ENCODE assay signal across 10 cellular contexts in genomic region chr7:134686782-134687181, GRCh38. TPM values are rescaled to one million over a fixed set of nuclear protein-coding genes. Genes with fewer than 3 reads are reported as not detected.
DNase-seq lines count a peak whose midpoint lies in the region; ATAC-seq and TF ChIP-seq lines count a peak whose summit lies in the region.
"Had no signal": no experiment of that assay in that cellular context is flagged by ENCODE, and none has a peak within 500 bp of the region (broad histone marks: within the 10 kb centered on the region; RNA-seq: fewer than 3 reads in every experiment).

No MANE protein-coding gene starts in this region.

- 13 to 28% methylated on average over 6 of the region's 6 CpGs for WGBS in body of pancreas, 2 donors

- H3K36me3 ChIP-seq in body of pancreas (replicated peaks in 1 of 2; ENCODE audit: insufficient read depth in 1 of 2, low read depth in 2 of 2): no peaks in the 10 kb centered on the region

- no peaks in the 10 kb centered on the region for H3K4me1 ChIP-seq in body of pancreas

- TF ChIP-seq CTCF in AG10803 (conservative IDR thresholded peaks at IDR 0.05; ENCODE audit: low read length) (peak; percentile 62), body of pancreas (IDR thresholded peaks at IDR 0.05) (peak in 4 of 7 experiments; percentile 35 to 53 (median 44))

- no peak for ATAC-seq in body of pancreas
- ATAC-seq in HG02571 (IDR thresholded peaks at IDR 0.05; ENCODE audit: unreplicated experiment): no peak

- H3K27me3 ChIP-seq in body of pancreas: no peaks in the 10 kb centered on the region

- no peak for TF ChIP-seq POLR2A in body of pancreas (IDR thresholded peaks at IDR 0.05)

- peak; percentile 50 for DNase-seq in AG10803 (ENCODE audit: low read depth)
- peak; percentile 24 for DNase-seq in LoVo (ENCODE audit: low spot score)
- no peak for DNase-seq in body of pancreas
- peak; percentile 33 to 51 for DNase-seq in lung microvascular endothelial cell (ENCODE audit: low read depth in 2 of 2)
- no peak for DNase-seq in A172 (ENCODE audit: low spot score)
- DNase-seq in GOT3 (lab: John Stamatoyannopoulos, UW): no peak
- DNase-seq in NOMO-1 treated with dmso at 0.1 percent for 144 hours (lab: John Stamatoyannopoulos, UW; ENCODE audit: unreplicated experiment): no peak
- DNase-seq: anterior cingulate cortex, NCI-H2171 treated with DMSO at 0.1 percent for 48 hours had no signal

- H3K4me3 ChIP-seq in AG10803 (ENCODE audit: low read length) (no peak overlapping the region), body of pancreas (no peak overlapping the region)

- intact Hi-C loops in body of pancreas (cut with DNase I): loop anchor here (10.0 kb wide), 1 partner anchor 268 kb away; no protein-coding TSS in a partner anchor

- H3K9me3 ChIP-seq in body of pancreas: no peaks in the 10 kb centered on the region

- H3K27ac ChIP-seq in body of pancreas: no peak overlapping the region

RNA-seq across cellular contexts. Expression of gene BPGM, which starts 40.1 kb away (rescaled TPM):
- total RNA-seq in body of pancreas: 1 to 10 TPM; 2.6 to 7.8 TPM
- total RNA-seq in lung microvascular endothelial cell: 10.9 and 12.6 TPM in 2 replicates
- total RNA-seq in A172 (2014; rRNA removed; shearing (Covaris generic)): 17.5 and 19.6 TPM in 2 replicates

Comparison
In these comparisons a context has a peak if more than half of its experiments do, and no peak if none do; other contexts are left out.
1. DNase-seq: peak in AG10803 (single experiment), LoVo (single experiment) and lung microvascular endothelial cell (2 of 2); none in body of pancreas (0 of 4), A172 (single experiment), GOT3 (single experiment) and NOMO-1 treated with dmso at 0.1 percent for 144 hours (single experiment).